In genomic region chr1:193634876-193635275, GRCh38 we compare ENCODE assay signal across 1 cellular context.
TF ChIP-seq lines count a peak whose summit lies in the region.

No MANE protein-coding gene starts in this region.

TF ChIP-seq in IMR-90, 13 proteins besides CTCF, POLR2A, EP300 and RAD21 (continued from another document):
- TF ChIP-seq ELK1 (IDR thresholded peaks at IDR 0.05; ENCODE audit: borderline replicate concordance, low read depth, low read length) = no peak
- no peak for TF ChIP-seq FOS (IDR thresholded peaks at IDR 0.05; ENCODE audit: low read depth, low read length)
- TF ChIP-seq MXI1 (IDR thresholded peaks at IDR 0.05; ENCODE audit: borderline replicate concordance, low read depth, low read length) = no peak
- TF ChIP-seq USF2 (IDR thresholded peaks at IDR 0.05; ENCODE audit: low read depth, low read length) = no peak
- TF ChIP-seq MAZ (IDR thresholded peaks at IDR 0.05; ENCODE audit: borderline replicate concordance, low read depth, low read length) = no peak
- TF ChIP-seq MAFK (IDR thresholded peaks at IDR 0.05; ENCODE audit: low read depth, low read length) = no peak
- TF ChIP-seq RFX5 (IDR thresholded peaks at IDR 0.05; ENCODE audit: low read depth, low read length) = no peak
